In the genomic region with DNA sequence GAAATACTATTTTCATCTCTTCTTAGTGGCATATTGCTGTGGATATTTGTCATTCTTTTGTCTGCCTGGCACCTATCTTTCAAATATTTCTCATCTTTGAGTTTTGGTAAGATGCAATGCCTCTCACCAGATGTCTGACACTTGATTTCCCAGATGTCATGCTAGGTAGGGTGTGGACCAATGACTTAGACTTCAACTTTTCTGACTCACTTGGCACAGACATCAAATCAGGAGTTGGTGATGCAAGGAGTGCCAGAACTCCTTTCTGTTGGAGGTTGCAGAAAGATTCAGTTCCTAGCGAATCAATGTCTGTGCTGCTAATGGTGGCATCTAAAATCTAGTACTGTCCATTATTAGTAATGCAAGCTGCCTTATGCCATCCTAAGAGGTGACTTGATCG, we compare ENCODE assay signal across 29 cellular contexts.
DNase-seq lines count a peak whose midpoint lies in the region; ATAC-seq, FAIRE-seq and TF ChIP-seq lines count a peak whose summit lies in the region.
"Had no signal": no experiment of that assay in that cellular context is flagged by ENCODE, and none has a peak within 500 bp of the region (broad histone marks: within the 10 kb centered on the region; RNA-seq: fewer than 3 reads in every experiment).

No MANE protein-coding gene starts in this region.

- no peaks in the 10 kb centered on the region for H4K20me1 ChIP-seq in osteoblast (ENCODE audit: insufficient read depth, low read length)

- DNase-seq in H4 (ENCODE audit: low spot score) (peak; percentile 31), NCI-H446 treated with DMSO at 0.1 percent for 48 hours (lab: John Stamatoyannopoulos, UW) (peak; percentile 5), cardiac fibroblast (ENCODE audit: low read depth in 2 of 2) (peak; percentile 25 to 76), osteoblast (ENCODE audit: insufficient read length, low spot score, missing footprints) (peak; percentile 45), putamen (ENCODE audit: low spot score) (no peak), D721Med (ENCODE audit: insufficient read length, low spot score) (no peak), middle frontal gyrus (ENCODE audit: extremely low spot score, low spot score) (no peak)
- DNase-seq: activated CD4-positive, alpha-beta T cell treated with anti-CD3 and anti-CD28 coated beads, Interleukin-2, amount 50 U/mL, for 4 hours; activated gamma-delta T cell treated with Interleukin-2 at 50 U/mL for 16 hours; amniotic stem cell; BE2C; Caco-2; effector CD8-positive, alpha-beta T cell; hypothalamus; KG1; kidney; naive B cell; NCI-H1092 treated with DMSO at 0.1 percent for 48 hours; NCI-H2107; NCI-H526; ovary; SIG-M5; sigmoid colon; stimulated activated CD4-positive, alpha-beta T cell treated with anti-CD3 and anti-CD28 coated beads, Interleukin-2, amount 100 ng/mL, for 24 hours; T-helper 1 cell had no signal

- H3K4me3 ChIP-seq in cardiac fibroblast (replicated peaks in 1 of 2; ENCODE audit: low read depth in 2 of 2, low read length in 2 of 2), result no peak overlapping the region
- H3K4me3 ChIP-seq in osteoblast (ENCODE audit: insufficient read depth, low read length), result no peak overlapping the region
- H3K4me3 ChIP-seq: GM12878, ovary, sigmoid colon had no signal

- H3K4me1 ChIP-seq in osteoblast (ENCODE audit: insufficient read depth, low read length), result no peaks in the 10 kb centered on the region
- H3K4me1 ChIP-seq: BE2C, Caco-2, sigmoid colon had no signal

- no peaks in the 10 kb centered on the region for H3K27me3 ChIP-seq in osteoblast (ENCODE audit: insufficient read depth, low read length)
- H3K27me3 ChIP-seq: ovary, sigmoid colon had no signal

- FAIRE-seq in D721Med (lab: Jason Lieb, UNC), result no peak
- FAIRE-seq: G401.6, GM12878, kidney had no signal

- no peaks in the 10 kb centered on the region for H3K9me3 ChIP-seq in osteoblast (ENCODE audit: low read depth, low read length)
- H3K9me3 ChIP-seq: BE2C, Caco-2, ovary, sigmoid colon had no signal

- no peak overlapping the region for H2AFZ ChIP-seq in osteoblast (ENCODE audit: low read length)

- no peaks in the 10 kb centered on the region for H3K79me2 ChIP-seq in osteoblast (ENCODE audit: insufficient read depth, low read length)

- no peaks in the 10 kb centered on the region for H3K36me3 ChIP-seq in osteoblast (ENCODE audit: insufficient read depth, low read length)
- H3K36me3 ChIP-seq: BE2C, ovary, sigmoid colon had no signal

- no peak for ATAC-seq in HG02610 (IDR thresholded peaks at IDR 0.05; ENCODE audit: unreplicated experiment)
- ATAC-seq: GM12878 had no signal

- no peak overlapping the region for H3K27ac ChIP-seq in osteoblast (ENCODE audit: low read depth, low read length)
- H3K27ac ChIP-seq: ovary, sigmoid colon, VCaP had no signal

- no peak overlapping the region for H3K4me2 ChIP-seq in osteoblast (ENCODE audit: insufficient read depth, low read length)

- TF ChIP-seq CTCF in cardiac fibroblast (IDR thresholded peaks at IDR 0.05; ENCODE audit: low read depth, low read length), result no peak
- no peak for TF ChIP-seq CTCF in osteoblast (IDR thresholded peaks at IDR 0.05; ENCODE audit: extremely low read depth, low read depth, low read length)
- TF ChIP-seq CTCF in D721Med (IDR thresholded peaks at IDR 0.05; ENCODE audit: insufficient read depth, missing control alignments), result no peak

Comparison
In these comparisons a context has a peak if more than half of its experiments do, and no peak if none do; other contexts are left out.
1. DNase-seq: peak in H4 (single experiment), NCI-H446 treated with DMSO at 0.1 percent for 48 hours (single experiment), cardiac fibroblast (2 of 2) and osteoblast (single experiment); none in putamen (single experiment), D721Med (single experiment) and middle frontal gyrus (single experiment).